1 cellular context compared by ENCODE assay signal in the genomic region with DNA sequence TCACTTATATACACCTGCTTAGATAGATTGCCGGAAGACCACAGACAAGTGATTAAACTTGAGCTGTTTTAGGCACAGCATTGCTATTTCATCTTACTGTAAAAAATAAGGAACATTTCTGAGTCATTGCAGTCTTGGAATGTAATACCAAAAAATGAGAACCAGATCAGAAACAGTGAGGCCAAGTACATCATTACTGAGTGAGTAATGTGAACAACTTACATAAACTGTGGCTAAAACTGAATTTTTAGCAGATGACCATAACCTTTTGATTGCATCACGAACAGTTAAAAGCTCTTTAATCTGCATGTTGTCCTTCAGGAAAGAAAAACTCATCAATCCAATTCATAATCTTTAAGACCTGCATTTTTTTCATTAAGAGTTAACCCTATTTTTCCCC.
TF ChIP-seq lines count a peak whose summit lies in the region.

No MANE protein-coding gene starts in this region.

TF ChIP-seq in WTC11, 78 proteins besides CTCF, POLR2A, EP300 and RAD21 (continued from another document):
- TF ChIP-seq, protein P1, sequence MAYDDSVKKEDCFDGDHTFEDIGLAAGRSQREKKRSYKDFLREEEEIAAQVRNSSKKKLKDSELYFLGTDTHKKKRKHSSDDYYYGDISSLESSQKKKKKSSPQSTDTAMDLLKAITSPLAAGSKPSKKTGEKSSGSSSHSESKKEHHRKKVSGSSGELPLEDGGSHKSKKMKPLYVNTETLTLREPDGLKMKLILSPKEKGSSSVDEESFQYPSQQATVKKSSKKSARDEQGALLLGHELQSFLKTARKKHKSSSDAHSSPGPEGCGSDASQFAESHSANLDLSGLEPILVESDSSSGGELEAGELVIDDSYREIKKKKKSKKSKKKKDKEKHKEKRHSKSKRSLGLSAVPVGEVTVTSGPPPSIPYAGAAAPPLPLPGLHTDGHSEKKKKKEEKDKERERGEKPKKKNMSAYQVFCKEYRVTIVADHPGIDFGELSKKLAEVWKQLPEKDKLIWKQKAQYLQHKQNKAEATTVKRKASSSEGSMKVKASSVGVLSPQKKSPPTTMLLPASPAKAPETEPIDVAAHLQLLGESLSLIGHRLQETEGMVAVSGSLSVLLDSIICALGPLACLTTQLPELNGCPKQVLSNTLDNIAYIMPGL (CRISPR knock-in tag; IDR thresholded peaks at IDR 0.05), result no peak
- TF ChIP-seq ETV6 (CRISPR knock-in tag; IDR thresholded peaks at IDR 0.05), result no peak
- no peak for TF ChIP-seq ZNF263 (CRISPR knock-in tag; IDR thresholded peaks at IDR 0.05; ENCODE audit: low read depth)
- TF ChIP-seq IRF2 (CRISPR knock-in tag; IDR thresholded peaks at IDR 0.05; ENCODE audit: borderline replicate concordance, low read depth), result no peak
- TF ChIP-seq CREB1 (CRISPR knock-in tag; IDR thresholded peaks at IDR 0.05), result no peak
- no peak for TF ChIP-seq ZNF671 (CRISPR knock-in tag; IDR thresholded peaks at IDR 0.05)
- TF ChIP-seq, protein P2, sequence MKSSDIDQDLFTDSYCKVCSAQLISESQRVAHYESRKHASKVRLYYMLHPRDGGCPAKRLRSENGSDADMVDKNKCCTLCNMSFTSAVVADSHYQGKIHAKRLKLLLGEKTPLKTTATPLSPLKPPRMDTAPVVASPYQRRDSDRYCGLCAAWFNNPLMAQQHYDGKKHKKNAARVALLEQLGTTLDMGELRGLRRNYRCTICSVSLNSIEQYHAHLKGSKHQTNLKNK (CRISPR knock-in tag; IDR thresholded peaks at IDR 0.05), result no peak
